22 cellular contexts compared by ENCODE assay signal in genomic region chr17:19664821-19665181, GRCh38. TPM values are rescaled to one million over a fixed set of nuclear protein-coding genes. Genes with fewer than 3 reads are reported as not detected.
DNase-seq lines count a peak whose midpoint lies in the region; ATAC-seq and TF ChIP-seq lines count a peak whose summit lies in the region.
"Had no signal": no experiment of that assay in that cellular context is flagged by ENCODE, and none has a peak within 500 bp of the region (broad histone marks: within the 10 kb centered on the region; RNA-seq: fewer than 3 reads in every experiment).

No MANE protein-coding gene starts in this region.

- H3K36me3 Mint-ChIP-seq in natural killer cell treated with Interleukin-12 subunit alpha and Interleukin-12 subunit beta and Interleukin-15 and Interleukin-18, amount 100 ng/mL, for 72 hours, result peaks cover 4% of the 10 kb centered on the region

- ATAC-seq in left lung (peak; percentile 7), GM19455 (IDR thresholded peaks at IDR 0.05; ENCODE audit: unreplicated experiment) (no peak), HG02885 (IDR thresholded peaks at IDR 0.05; ENCODE audit: poor library complexity, unreplicated experiment) (no peak)
- ATAC-seq in natural killer cell treated with Interleukin-12 subunit alpha and Interleukin-12 subunit beta and Interleukin-15 and Interleukin-18, amount 100 ng/mL, for 72 hours, result no peak

- H3K36me3 ChIP-seq in HEK293 (ENCODE audit: control insufficient read depth in 2 of 2, insufficient read depth in 1 of 2, low read length in 2 of 2), result peaks cover 30 to 57% of the 10 kb centered on the region in 2 experiments
- H3K36me3 ChIP-seq in left lung, result peaks cover 0 to 74% of the 10 kb centered on the region in 2 donors
- peaks cover 0 to 8% of the 10 kb centered on the region in 2 donors for H3K36me3 ChIP-seq in thyroid gland

- TF ChIP-seq POLR2A in thyroid gland (IDR thresholded peaks at IDR 0.05), result no peak

- no peaks in the 10 kb centered on the region for H3K9me3 Mint-ChIP-seq in natural killer cell treated with Interleukin-12 subunit alpha and Interleukin-12 subunit beta and Interleukin-15 and Interleukin-18, amount 100 ng/mL, for 72 hours
- H3K9me3 Mint-ChIP-seq: CD4-positive, alpha-beta T cell had no signal

- no peak overlapping the region for H3K4me3 Mint-ChIP-seq in natural killer cell treated with Interleukin-12 subunit alpha and Interleukin-12 subunit beta and Interleukin-15 and Interleukin-18, amount 100 ng/mL, for 72 hours
- H3K4me3 Mint-ChIP-seq: CD4-positive, alpha-beta T cell had no signal

- H3K27ac Mint-ChIP-seq in natural killer cell treated with Interleukin-12 subunit alpha and Interleukin-12 subunit beta and Interleukin-15 and Interleukin-18, amount 100 ng/mL, for 72 hours, result no peak overlapping the region
- H3K27ac Mint-ChIP-seq: CD4-positive, alpha-beta T cell had no signal

- H3K27me3 ChIP-seq in left lung (no peaks in the 10 kb centered on the region), thyroid gland (no peaks in the 10 kb centered on the region)
- H3K27me3 ChIP-seq: BLaER1 had no signal

- H3K27ac ChIP-seq in HEK293 (ENCODE audit: extremely low read depth, low read depth, low read length) (no peak overlapping the region), RWPE1 (peak overlapping the region; percentile 25; the same call in 1 of the 2 replicates), left lung (peak overlapping the region in 1 of 2 donors; percentile 69), thyroid gland (peak overlapping the region; percentile 56 to 89 (median 81))
- H3K27ac ChIP-seq: BLaER1, HL-60 had no signal

- peaks cover 3% of the 10 kb centered on the region; the same call in 1 of the 2 replicates for H3K4me1 ChIP-seq in HEK293 (ENCODE audit: control insufficient read depth, insufficient read depth, low read length)
- no peaks in the 10 kb centered on the region for H3K4me1 ChIP-seq in left lung
- H3K4me1 ChIP-seq in thyroid gland, result peaks cover 37 to 50% of the 10 kb centered on the region in 2 donors
- H3K4me1 ChIP-seq: BLaER1 had no signal

- intact Hi-C loops in left lung (cut with DNase I) (no loop called here), thyroid gland (cut with DNase I) (no loop called here)

- H3K4me1 Mint-ChIP-seq in natural killer cell treated with Interleukin-12 subunit alpha and Interleukin-12 subunit beta and Interleukin-15 and Interleukin-18, amount 100 ng/mL, for 72 hours (ENCODE audit: low read depth in 2 of 2), result no peaks in the 10 kb centered on the region

- 88 to 91% methylated on average over 4 of the region's 4 CpGs for WGBS in thyroid gland, 2 donors

- no peak for DNase-seq in RWPE1 (ENCODE audit: low spot score)
- no peak for DNase-seq in left lung
- DNase-seq in thyroid gland, result no peak
- no peak for DNase-seq in natural killer cell treated with Interleukin-12 subunit alpha and Interleukin-12 subunit beta and Interleukin-15 and Interleukin-18, amount 100 ng/mL, for 72 hours (ENCODE audit: low spot score)
- DNase-seq: ACHN; CD4-positive, alpha-beta T cell; COR-L47; DMS79; IMR-90; MV-4-11; NCI-H1694; NCI-H2081; NCI-H2171; NCI-H345; NCI-H526 treated with DMSO at 0.1 percent for 48 hours; OCI-M1 had no signal

- H3K4me3 ChIP-seq in HEK293 (ENCODE audit: low read depth, low read length) (no peak overlapping the region), left lung (no peak overlapping the region), thyroid gland (replicated peaks in 1 of 3) (no peak overlapping the region)
- H3K4me3 ChIP-seq: BLaER1 had no signal

- H3K9me3 ChIP-seq in HEK293 (ENCODE audit: control insufficient read depth, insufficient read depth, low read depth, low read length) (no peaks in the 10 kb centered on the region), left lung (no peaks in the 10 kb centered on the region), thyroid gland (no peaks in the 10 kb centered on the region)
- H3K9me3 ChIP-seq: BLaER1 had no signal

- POLR2A ChIA-PET in HEK293 (lab: Yijun Ruan, JAX), result interaction anchor here (2.9 kb wide), 1 partner anchor 16 kb away, joined by 12 read pairs; the partner anchor contains the start of gene ALDH3A2
- POLR2A ChIA-PET in RWPE1 (lab: Yijun Ruan, JAX; ENCODE audit: low non-redundant PET), result no interaction called here

- CTCF ChIA-PET in HEK293 (lab: Yijun Ruan, JAX) (interaction anchor here (0.8 to 1.4 kb wide), 3 partner anchors 16 to 146 kb away, joined by 3 to 6 read pairs (median 3); no protein-coding TSS in a partner anchor), RWPE1 (lab: Yijun Ruan, JAX) (no interaction called here)

- no peaks in the 10 kb centered on the region for H3K27me3 Mint-ChIP-seq in natural killer cell treated with Interleukin-12 subunit alpha and Interleukin-12 subunit beta and Interleukin-15 and Interleukin-18, amount 100 ng/mL, for 72 hours
- H3K27me3 Mint-ChIP-seq: CD4-positive, alpha-beta T cell had no signal

- TF ChIP-seq CTCF in HEK293 (tag by site-specific recombination; IDR thresholded peaks at IDR 0.05) (no peak), RWPE1 (conservative IDR thresholded peaks at IDR 0.05; ENCODE audit: low read depth) (no peak), left lung (IDR thresholded peaks at IDR 0.05) (no peak), thyroid gland (IDR thresholded peaks at IDR 0.05) (no peak)

TF ChIP-seq in HEK293, 187 proteins besides CTCF, POLR2A, EP300 and RAD21:
- peak; percentile 51; the same call in 1 of the 2 replicates for TF ChIP-seq ATF2 (tag by site-specific recombination; IDR thresholded peaks at IDR 0.05; ENCODE audit: low read depth)
- TF ChIP-seq HIC1 (tag by site-specific recombination; IDR thresholded peaks at IDR 0.05), result 0 out of 2 replicates have a peak, but pooled peaks have one; percentile 15
- TF ChIP-seq ZNF488 (tag by site-specific recombination; IDR thresholded peaks at IDR 0.05), result 0 out of 2 replicates have a peak, but pooled peaks have one; percentile 44
- peak; percentile 56 for TF ChIP-seq ZNF629 (tag by site-specific recombination; IDR thresholded peaks at IDR 0.05)
- no peak for TF ChIP-seq GFI1B (tag by site-specific recombination; IDR thresholded peaks at IDR 0.05)

RNA-seq across cellular contexts. Expression of gene ALDH3A2, which starts 16.2 kb away (rescaled TPM):
- total RNA-seq in left lung (100 to 1,000 TPM; 116 to 208 TPM), thyroid gland (100 to 1,000 TPM; 198 to 566 (median 366) TPM)
- total RNA-seq in natural killer cell treated with Interleukin-12 subunit alpha and Interleukin-12 subunit beta and Interleukin-15 and Interleukin-18, amount 100 ng/mL, for 72 hours, result 10 to 100 TPM; 22.3 to 31.6 TPM

RNA-seq across cellular contexts. Expression of gene SLC47A2, which starts 51.6 kb away (rescaled TPM):
- total RNA-seq in left lung (not detected), thyroid gland (1 to 10 TPM in 1 of 4 donors, under 1 TPM in 1, not detected in 2; 0.45 to 1.4 TPM)
- total RNA-seq in natural killer cell treated with Interleukin-12 subunit alpha and Interleukin-12 subunit beta and Interleukin-15 and Interleukin-18, amount 100 ng/mL, for 72 hours, result not detected
- total RNA-seq: CD4-positive, alpha-beta T cell; IMR-90; Right ventricle myocardium superior had no signal
